In genomic region chr3:189724366-189724765, GRCh38 we compare ENCODE assay signal across 28 cellular contexts.
DNase-seq lines count a peak whose midpoint lies in the region; ATAC-seq and TF ChIP-seq lines count a peak whose summit lies in the region.
"Had no signal": no experiment of that assay in that cellular context is flagged by ENCODE, and none has a peak within 500 bp of the region (broad histone marks: within the 10 kb centered on the region; RNA-seq: fewer than 3 reads in every experiment).

No MANE protein-coding gene starts in this region.

- no peak overlapping the region for H3K56ac ChIP-seq in IMR-90 (ENCODE audit: extremely low read depth, insufficient read depth, low read length)

- no peak for TF ChIP-seq RAD21 in IMR-90 (IDR thresholded peaks at IDR 0.05; ENCODE audit: low read length)

- H2BK20ac ChIP-seq in IMR-90 (ENCODE audit: low read depth, low read length): no peak overlapping the region

- H4K8ac ChIP-seq in IMR-90 (ENCODE audit: low read depth in 2 of 2, low read length in 2 of 2): no peak overlapping the region

- ATAC-seq in IMR-90 (ENCODE audit: low read depth) (no peak), GM18909 (IDR thresholded peaks at IDR 0.05; ENCODE audit: poor library complexity, unreplicated experiment) (no peak), psoas muscle (no peak)
- ATAC-seq: activated CD8-positive, alpha-beta T cell treated with anti-CD3 and anti-CD28 coated beads, Interleukin-2, amount 10 ng/mL, durations not matched to agents 7 days and 5 days; activated T-helper 17 cell treated with anti-CD3 and anti-CD28 coated beads, Interleukin-2, amount 50 U/mL, for 72 hours; body of pancreas; left ventricle myocardium superior; stimulated activated naive CD8-positive, alpha-beta T cell treated with anti-CD3 and anti-CD28 coated beads, Interleukin-15, Interleukin-2, amounts not matched to agents 100 U/mL and 50 U/mL, for 24 hours had no signal

- POLR2A ChIA-PET in IMR-90 (lab: Charles Lee; ENCODE audit: unreplicated experiment): no interaction called here

- no peaks in the 10 kb centered on the region for H3K79me1 ChIP-seq in IMR-90 (ENCODE audit: low read depth in 1 of 2, low read length in 2 of 2)

- WGBS in IMR-90 (ENCODE audit: extremely low coverage in 2 of 2, insufficient read length in 1 of 2), 2 experiments: no CpG with 5 or more reads among the region's 4 CpGs
- WGBS in psoas muscle, 3 donors: 83 to 88% (median 87%) methylated on average over 4 of the region's 4 CpGs

- H2BK15ac ChIP-seq in IMR-90 (ENCODE audit: low read depth, low read length): no peak overlapping the region

- BruUV-seq in IMR-90 (replicated peaks; lab: Mats Ljungman, UMichigan): no TSS peak

- no peak overlapping the region for H3K4me3 ChIP-seq in IMR-90 (ENCODE audit: insufficient read depth, low read depth, low read length)
- no peak overlapping the region for H3K4me3 ChIP-seq in psoas muscle
- H3K4me3 ChIP-seq: body of pancreas, esophagus squamous epithelium, SJSA1 had no signal

- TF ChIP-seq CTCF in IMR-90 (conservative IDR thresholded peaks at IDR 0.05; ENCODE audit: low read depth, low read length) (no peak), psoas muscle (IDR thresholded peaks at IDR 0.05) (no peak)

- H2AK9ac ChIP-seq in IMR-90 (replicated peaks; ENCODE audit: low read depth, low read length, poor library complexity): no peak overlapping the region

- H2BK5ac ChIP-seq in IMR-90 (ENCODE audit: low read depth, low read length, poor library complexity, severe bottlenecking): no peak overlapping the region

- no peak overlapping the region for H4K5ac ChIP-seq in IMR-90 (ENCODE audit: low read depth, low read length)

- no peak overlapping the region for H3K18ac ChIP-seq in IMR-90 (ENCODE audit: low read depth, low read length)

- H3K9ac ChIP-seq in IMR-90 (ENCODE audit: low read depth, low read length): no peak overlapping the region
- H3K9ac ChIP-seq: parathyroid adenoma had no signal

- H3K27me3 ChIP-seq in IMR-90 (ENCODE audit: control insufficient read depth, insufficient read depth, low read length) (no peaks in the 10 kb centered on the region), psoas muscle (ENCODE audit: insufficient read depth in 3 of 3, low read length in 2 of 3) (no peaks in the 10 kb centered on the region)
- H3K27me3 ChIP-seq: body of pancreas, esophagus squamous epithelium, SJSA1 had no signal

- in situ Hi-C loops in IMR-90 (cut with MboI; ENCODE audit: low sequenced_read_pairs): no loop called here

- no peak for TF ChIP-seq POLR2A in IMR-90 (IDR thresholded peaks at IDR 0.05; ENCODE audit: low read depth, low read length)

- H3K36me3 ChIP-seq in IMR-90 (ENCODE audit: control insufficient read depth, insufficient read depth, low read length): no peaks in the 10 kb centered on the region
- H3K36me3 ChIP-seq in psoas muscle (ENCODE audit: insufficient read depth in 1 of 2, low read depth in 1 of 2): no peaks in the 10 kb centered on the region
- H3K36me3 ChIP-seq: esophagus squamous epithelium, SJSA1, WERI-Rb-1 had no signal

- no peaks in the 10 kb centered on the region for H3K9me1 ChIP-seq in IMR-90 (ENCODE audit: insufficient read depth, low read length)

- no peak overlapping the region for H3K4ac ChIP-seq in IMR-90 (ENCODE audit: low read depth, low read length)

- no peak overlapping the region for H2AK5ac ChIP-seq in IMR-90 (ENCODE audit: low read depth, low read length)

- H3K4me1 ChIP-seq in IMR-90 (ENCODE audit: control insufficient read depth, insufficient read depth, low read length): peaks cover 1% of the 10 kb centered on the region; the same call in 1 of the 2 replicates
- peaks cover 40% of the 10 kb centered on the region for H3K4me1 ChIP-seq in psoas muscle
- H3K4me1 ChIP-seq: body of pancreas, esophagus squamous epithelium, SJSA1 had no signal

- no peak overlapping the region for H4K91ac ChIP-seq in IMR-90 (ENCODE audit: insufficient read depth, low read depth, low read length)

- H3K27ac ChIP-seq in IMR-90 (ENCODE audit: insufficient read depth, low read length): no peak overlapping the region
- H3K27ac ChIP-seq in psoas muscle: no peak overlapping the region
- H3K27ac ChIP-seq: body of pancreas, esophagus squamous epithelium, parathyroid adenoma, SJSA1, WERI-Rb-1 had no signal

- no peak overlapping the region for H2BK120ac ChIP-seq in IMR-90 (ENCODE audit: low read depth, low read length)

- no peak overlapping the region for H3K23ac ChIP-seq in IMR-90 (ENCODE audit: low read depth, low read length)

- dilution Hi-C loops in IMR-90 (cut with HindIII; ENCODE audit: low sequenced_read_pairs, unreplicated experiment): no loop called here

- CTCF ChIA-PET in IMR-90 (lab: Yijun Ruan, JAX): no interaction called here

- no peaks in the 10 kb centered on the region for H3K9me3 ChIP-seq in IMR-90 (ENCODE audit: control insufficient read depth, insufficient read depth, low read length)
- H3K9me3 ChIP-seq in psoas muscle: no peaks in the 10 kb centered on the region
- H3K9me3 ChIP-seq: body of pancreas, Caco-2, esophagus squamous epithelium, SJSA1 had no signal

- no peak overlapping the region for H3K4me2 ChIP-seq in IMR-90 (ENCODE audit: low read depth, low read length)

- no peaks in the 10 kb centered on the region for H4K20me1 ChIP-seq in IMR-90 (ENCODE audit: insufficient read depth, low read length)

- DNase-seq in EH (ENCODE audit: low read depth) (peak; percentile 27), IMR-90 (peak; percentile 36), NCI-H748 treated with DMSO at 0.1 percent for 48 hours (lab: John Stamatoyannopoulos, UW) (peak; percentile 6), fibroblast of the conjunctiva (ENCODE audit: low read depth) (peak; percentile 62), hepatic stellate cell (ENCODE audit: low spot score) (no peak), AML-193 (lab: John Stamatoyannopoulos, UW) (no peak), psoas muscle (no peak)
- DNase-seq: activated CD4-positive, alpha-beta T cell treated with anti-CD3 and anti-CD28 coated beads for 4 hours; activated CD8-positive, alpha-beta T cell treated with anti-CD3 and anti-CD28 coated beads, Interleukin-2, amount 10 ng/mL, durations not matched to agents 7 days and 5 days; activated naive CD4-positive, alpha-beta T cell treated with anti-CD3 and anti-CD28 coated beads, Interleukin-2, amount 10 ng/mL, durations not matched to agents 7 days and 5 days; body of pancreas; Caco-2; cerebellar nuclear complex; DND-41; esophagus squamous epithelium; H7; left ventricle myocardium superior; mesendoderm; NCI-H1048; NCI-H526 treated with DMSO at 0.1 percent for 48 hours; RPMI8226; small intestine; stimulated activated naive CD8-positive, alpha-beta T cell treated with anti-CD3 and anti-CD28 coated beads, Interleukin-15, Interleukin-2, amounts not matched to agents 100 U/mL and 50 U/mL, for 24 hours; WERI-Rb-1 had no signal

- H3K14ac ChIP-seq in IMR-90 (replicated peaks; ENCODE audit: low read depth, low read length): no peak overlapping the region

- intact Hi-C loops in IMR-90 (cut with micrococcal nuclease): no loop called here
- intact Hi-C loops in psoas muscle (cut with DNase I): no loop called here

- H2AFZ ChIP-seq in IMR-90 (replicated peaks; ENCODE audit: low read length, poor library complexity): no peak overlapping the region
- H2AFZ ChIP-seq: parathyroid adenoma had no signal

TF ChIP-seq in IMR-90, 13 proteins besides CTCF, POLR2A, EP300 and RAD21:
- TF ChIP-seq RFX5 (IDR thresholded peaks at IDR 0.05; ENCODE audit: low read depth, low read length) (no peak), RCOR1 (IDR thresholded peaks at IDR 0.05; ENCODE audit: insufficient replicate concordance, low read length) (no peak), CHD1 (IDR thresholded peaks at IDR 0.05; ENCODE audit: low read depth, low read length) (no peak), MAZ (IDR thresholded peaks at IDR 0.05; ENCODE audit: borderline replicate concordance, low read depth, low read length) (no peak), SMC3 (IDR thresholded peaks at IDR 0.05; ENCODE audit: low read depth, low read length) (no peak), NFE2L2 (IDR thresholded peaks at IDR 0.05; ENCODE audit: low read depth, low read length) (no peak), MXI1 (IDR thresholded peaks at IDR 0.05; ENCODE audit: borderline replicate concordance, low read depth, low read length) (no peak), BHLHE40 (IDR thresholded peaks at IDR 0.05; ENCODE audit: low read depth, low read length) (no peak), MAFK (IDR thresholded peaks at IDR 0.05; ENCODE audit: low read depth, low read length) (no peak), CEBPB (IDR thresholded peaks at IDR 0.05; ENCODE audit: low read depth, low read length) (no peak)
- TF ChIP-seq, protein P1, sequence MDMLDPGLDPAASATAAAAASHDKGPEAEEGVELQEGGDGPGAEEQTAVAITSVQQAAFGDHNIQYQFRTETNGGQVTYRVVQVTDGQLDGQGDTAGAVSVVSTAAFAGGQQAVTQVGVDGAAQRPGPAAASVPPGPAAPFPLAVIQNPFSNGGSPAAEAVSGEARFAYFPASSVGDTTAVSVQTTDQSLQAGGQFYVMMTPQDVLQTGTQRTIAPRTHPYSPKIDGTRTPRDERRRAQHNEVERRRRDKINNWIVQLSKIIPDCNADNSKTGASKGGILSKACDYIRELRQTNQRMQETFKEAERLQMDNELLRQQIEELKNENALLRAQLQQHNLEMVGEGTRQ (IDR thresholded peaks at IDR 0.05; ENCODE audit: low read depth, low read length): no peak
- TF ChIP-seq, protein P2, sequence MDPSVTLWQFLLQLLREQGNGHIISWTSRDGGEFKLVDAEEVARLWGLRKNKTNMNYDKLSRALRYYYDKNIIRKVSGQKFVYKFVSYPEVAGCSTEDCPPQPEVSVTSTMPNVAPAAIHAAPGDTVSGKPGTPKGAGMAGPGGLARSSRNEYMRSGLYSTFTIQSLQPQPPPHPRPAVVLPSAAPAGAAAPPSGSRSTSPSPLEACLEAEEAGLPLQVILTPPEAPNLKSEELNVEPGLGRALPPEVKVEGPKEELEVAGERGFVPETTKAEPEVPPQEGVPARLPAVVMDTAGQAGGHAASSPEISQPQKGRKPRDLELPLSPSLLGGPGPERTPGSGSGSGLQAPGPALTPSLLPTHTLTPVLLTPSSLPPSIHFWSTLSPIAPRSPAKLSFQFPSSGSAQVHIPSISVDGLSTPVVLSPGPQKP (IDR thresholded peaks at IDR 0.05; ENCODE audit: borderline replicate concordance, low read depth, low read length): no peak

Comparison
In these comparisons a context has a peak if more than half of its experiments do, and no peak if none do; other contexts are left out.
1. DNase-seq: peak in EH (single experiment), IMR-90 (single experiment), NCI-H748 treated with DMSO at 0.1 percent for 48 hours (single experiment) and fibroblast of the conjunctiva (single experiment); none in hepatic stellate cell (single experiment), AML-193 (0 of 2) and psoas muscle (0 of 2).